In the genomic region with DNA sequence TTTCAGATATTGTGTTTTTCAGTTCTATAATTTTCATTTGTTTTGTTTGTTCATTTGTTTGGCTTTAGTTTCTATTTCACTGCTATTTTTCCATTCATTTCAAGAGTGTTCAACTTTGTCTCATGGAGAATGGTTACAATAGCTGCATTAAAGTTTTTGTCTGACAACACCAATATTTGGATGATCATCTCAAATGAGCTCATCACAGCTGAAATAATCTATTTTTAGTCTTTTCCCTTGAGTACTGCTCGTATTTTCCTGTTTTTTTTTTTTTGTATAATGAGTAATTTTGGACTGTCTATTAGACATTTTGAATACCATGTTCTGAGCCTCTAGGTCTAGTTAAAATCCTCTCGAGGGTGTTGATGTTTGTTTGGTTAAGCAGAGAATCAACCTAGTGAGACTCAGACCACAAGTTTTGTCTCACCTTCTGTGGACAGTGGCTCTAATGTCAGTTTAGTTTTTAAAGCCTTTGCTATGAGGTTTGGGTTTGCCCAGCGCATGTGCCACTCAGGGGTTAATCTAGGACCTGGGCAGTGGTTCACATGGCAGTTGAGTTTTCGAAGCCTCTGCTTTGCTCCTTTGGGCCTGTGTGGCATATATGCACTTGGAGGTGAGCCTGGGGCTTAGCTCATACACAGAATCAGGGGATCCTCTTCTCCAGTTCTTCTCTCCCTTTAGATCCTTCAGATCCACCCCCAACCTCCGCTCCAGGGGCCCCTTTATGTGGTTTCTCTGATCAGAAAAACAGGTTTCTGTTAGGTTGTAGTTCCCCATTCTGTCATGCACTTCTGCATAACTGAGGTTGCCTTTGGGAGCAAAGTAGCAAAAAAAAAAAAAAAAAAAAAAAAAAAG, we compare ENCODE assay signal across 1 cellular context.
TF ChIP-seq lines count a peak whose summit lies in the region.

No MANE protein-coding gene starts in this region.

TF ChIP-seq in GM12878, 131 proteins besides CTCF, POLR2A, EP300 and RAD21 (continued from another document and continues in another):
- TF ChIP-seq, protein P1, sequence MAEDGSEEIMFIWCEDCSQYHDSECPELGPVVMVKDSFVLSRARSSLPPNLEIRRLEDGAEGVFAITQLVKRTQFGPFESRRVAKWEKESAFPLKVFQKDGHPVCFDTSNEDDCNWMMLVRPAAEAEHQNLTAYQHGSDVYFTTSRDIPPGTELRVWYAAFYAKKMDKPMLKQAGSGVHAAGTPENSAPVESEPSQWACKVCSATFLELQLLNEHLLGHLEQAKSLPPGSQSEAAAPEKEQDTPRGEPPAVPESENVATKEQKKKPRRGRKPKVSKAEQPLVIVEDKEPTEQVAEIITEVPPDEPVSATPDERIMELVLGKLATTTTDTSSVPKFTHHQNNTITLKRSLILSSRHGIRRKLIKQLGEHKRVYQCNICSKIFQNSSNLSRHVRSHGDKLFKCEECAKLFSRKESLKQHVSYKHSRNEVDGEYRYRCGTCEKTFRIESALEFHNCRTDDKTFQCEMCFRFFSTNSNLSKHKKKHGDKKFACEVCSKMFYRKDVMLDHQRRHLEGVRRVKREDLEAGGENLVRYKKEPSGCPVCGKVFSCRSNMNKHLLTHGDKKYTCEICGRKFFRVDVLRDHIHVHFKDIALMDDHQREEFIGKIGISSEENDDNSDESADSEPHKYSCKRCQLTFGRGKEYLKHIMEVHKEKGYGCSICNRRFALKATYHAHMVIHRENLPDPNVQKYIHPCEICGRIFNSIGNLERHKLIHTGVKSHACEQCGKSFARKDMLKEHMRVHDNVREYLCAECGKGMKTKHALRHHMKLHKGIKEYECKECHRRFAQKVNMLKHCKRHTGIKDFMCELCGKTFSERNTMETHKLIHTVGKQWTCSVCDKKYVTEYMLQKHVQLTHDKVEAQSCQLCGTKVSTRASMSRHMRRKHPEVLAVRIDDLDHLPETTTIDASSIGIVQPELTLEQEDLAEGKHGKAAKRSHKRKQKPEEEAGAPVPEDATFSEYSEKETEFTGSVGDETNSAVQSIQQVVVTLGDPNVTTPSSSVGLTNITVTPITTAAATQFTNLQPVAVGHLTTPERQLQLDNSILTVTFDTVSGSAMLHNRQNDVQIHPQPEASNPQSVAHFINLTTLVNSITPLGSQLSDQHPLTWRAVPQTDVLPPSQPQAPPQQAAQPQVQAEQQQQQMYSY (CRISPR knock-in tag; IDR thresholded peaks at IDR 0.05) = no peak
- TF ChIP-seq BHLHE40 (IDR thresholded peaks at IDR 0.05; ENCODE audit: borderline replicate concordance in 1 of 2, low read depth in 2 of 2, low read length in 1 of 2) (peak; percentile 33 to 71; a peak in 2 of 4 replicates), BACH1 (IDR thresholded peaks at IDR 0.05; ENCODE audit: borderline replicate concordance) (no peak), ZNF274 (IDR thresholded peaks at IDR 0.05; ENCODE audit: insufficient read depth, insufficient read length) (no peak), MEF2A (IDR thresholded peaks at IDR 0.05; ENCODE audit: insufficient read depth, low read depth, low read length) (peak; percentile 44; the same call in 1 of the 2 replicates), SMAD1 (IDR thresholded peaks at IDR 0.05; ENCODE audit: low read depth, partially characterized antibody) (no peak), TCF7 (IDR thresholded peaks at IDR 0.05; ENCODE audit: borderline replicate concordance) (peak; percentile 95), CREB1 (IDR thresholded peaks at IDR 0.05; ENCODE audit: low read depth) (no peak), YY1 (IDR thresholded peaks at IDR 0.05; ENCODE audit: low read depth, low read length) (no peak), LARP7 (IDR thresholded peaks at IDR 0.05) (no peak), RFX5 (IDR thresholded peaks at IDR 0.05; ENCODE audit: low read depth, low read length) (no peak), ZNF217 (IDR thresholded peaks at IDR 0.05) (no peak), BMI1 (IDR thresholded peaks at IDR 0.05; ENCODE audit: borderline replicate concordance) (no peak), NBN (IDR thresholded peaks at IDR 0.05) (0 out of 2 replicates have a peak, but pooled peaks have one; percentile 55), TCF3 (IDR thresholded peaks at IDR 0.05; ENCODE audit: borderline replicate concordance, insufficient read depth, low read depth, low read length) (no peak), PAX8 (IDR thresholded peaks at IDR 0.05) (no peak), EGR1 (IDR thresholded peaks at IDR 0.05; ENCODE audit: borderline replicate concordance in 1 of 2, low read depth in 2 of 2, low read length in 2 of 2) (peak in 1 of 2 experiments; percentile 24; a peak in 1 of 3 replicates), BRCA1 (IDR thresholded peaks at IDR 0.05; ENCODE audit: low read depth, low read length) (no peak), RCOR1 (conservative IDR thresholded peaks at IDR 0.05; ENCODE audit: low read depth, low read length) (no peak; the same call in 1 of the 2 replicates), SMARCA5 (IDR thresholded peaks at IDR 0.05) (0 out of 2 replicates have a peak, but pooled peaks have one; percentile 45), CHD1 (IDR thresholded peaks at IDR 0.05; ENCODE audit: low read depth, low read length) (0 out of 2 replicates have a peak, but pooled peaks have one; percentile 36), POU2F2 (IDR thresholded peaks at IDR 0.05; ENCODE audit: borderline replicate concordance, low read depth, low read length) (no peak), STAT1 (conservative IDR thresholded peaks at IDR 0.05) (no peak), ASH2L (IDR thresholded peaks at IDR 0.05; ENCODE audit: borderline replicate concordance, low read depth) (no peak), TARDBP (IDR thresholded peaks at IDR 0.05; ENCODE audit: borderline replicate concordance) (no peak), YBX1 (IDR thresholded peaks at IDR 0.05) (no peak), MTA2 (IDR thresholded peaks at IDR 0.05; ENCODE audit: low read depth) (peak; percentile 67)
- TF ChIP-seq, protein P2, sequence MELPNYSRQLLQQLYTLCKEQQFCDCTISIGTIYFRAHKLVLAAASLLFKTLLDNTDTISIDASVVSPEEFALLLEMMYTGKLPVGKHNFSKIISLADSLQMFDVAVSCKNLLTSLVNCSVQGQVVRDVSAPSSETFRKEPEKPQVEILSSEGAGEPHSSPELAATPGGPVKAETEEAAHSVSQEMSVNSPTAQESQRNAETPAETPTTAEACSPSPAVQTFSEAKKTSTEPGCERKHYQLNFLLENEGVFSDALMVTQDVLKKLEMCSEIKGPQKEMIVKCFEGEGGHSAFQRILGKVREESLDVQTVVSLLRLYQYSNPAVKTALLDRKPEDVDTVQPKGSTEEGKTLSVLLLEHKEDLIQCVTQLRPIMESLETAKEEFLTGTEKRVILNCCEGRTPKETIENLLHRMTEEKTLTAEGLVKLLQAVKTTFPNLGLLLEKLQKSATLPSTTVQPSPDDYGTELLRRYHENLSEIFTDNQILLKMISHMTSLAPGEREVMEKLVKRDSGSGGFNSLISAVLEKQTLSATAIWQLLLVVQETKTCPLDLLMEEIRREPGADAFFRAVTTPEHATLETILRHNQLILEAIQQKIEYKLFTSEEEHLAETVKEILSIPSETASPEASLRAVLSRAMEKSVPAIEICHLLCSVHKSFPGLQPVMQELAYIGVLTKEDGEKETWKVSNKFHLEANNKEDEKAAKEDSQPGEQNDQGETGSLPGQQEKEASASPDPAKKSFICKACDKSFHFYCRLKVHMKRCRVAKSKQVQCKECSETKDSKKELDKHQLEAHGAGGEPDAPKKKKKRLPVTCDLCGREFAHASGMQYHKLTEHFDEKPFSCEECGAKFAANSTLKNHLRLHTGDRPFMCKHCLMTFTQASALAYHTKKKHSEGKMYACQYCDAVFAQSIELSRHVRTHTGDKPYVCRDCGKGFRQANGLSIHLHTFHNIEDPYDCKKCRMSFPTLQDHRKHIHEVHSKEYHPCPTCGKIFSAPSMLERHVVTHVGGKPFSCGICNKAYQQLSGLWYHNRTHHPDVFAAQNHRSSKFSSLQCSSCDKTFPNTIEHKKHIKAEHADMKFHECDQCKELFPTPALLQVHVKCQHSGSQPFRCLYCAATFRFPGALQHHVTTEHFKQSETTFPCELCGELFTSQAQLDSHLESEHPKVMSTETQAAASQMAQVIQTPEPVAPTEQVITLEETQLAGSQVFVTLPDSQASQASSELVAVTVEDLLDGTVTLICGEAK (IDR thresholded peaks at IDR 0.05; ENCODE audit: borderline replicate concordance) = peak; percentile 62; the same call in 1 of the 2 replicates
- TF ChIP-seq, protein P3, sequence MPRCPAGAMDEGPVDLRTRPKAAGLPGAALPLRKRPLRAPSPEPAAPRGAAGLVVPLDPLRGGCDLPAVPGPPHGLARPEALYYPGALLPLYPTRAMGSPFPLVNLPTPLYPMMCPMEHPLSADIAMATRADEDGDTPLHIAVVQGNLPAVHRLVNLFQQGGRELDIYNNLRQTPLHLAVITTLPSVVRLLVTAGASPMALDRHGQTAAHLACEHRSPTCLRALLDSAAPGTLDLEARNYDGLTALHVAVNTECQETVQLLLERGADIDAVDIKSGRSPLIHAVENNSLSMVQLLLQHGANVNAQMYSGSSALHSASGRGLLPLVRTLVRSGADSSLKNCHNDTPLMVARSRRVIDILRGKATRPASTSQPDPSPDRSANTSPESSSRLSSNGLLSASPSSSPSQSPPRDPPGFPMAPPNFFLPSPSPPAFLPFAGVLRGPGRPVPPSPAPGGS (IDR thresholded peaks at IDR 0.05; ENCODE audit: borderline replicate concordance, insufficient read depth, low read depth, low read length, poor library complexity, severe bottlenecking) = no peak
- TF ChIP-seq, protein P4, sequence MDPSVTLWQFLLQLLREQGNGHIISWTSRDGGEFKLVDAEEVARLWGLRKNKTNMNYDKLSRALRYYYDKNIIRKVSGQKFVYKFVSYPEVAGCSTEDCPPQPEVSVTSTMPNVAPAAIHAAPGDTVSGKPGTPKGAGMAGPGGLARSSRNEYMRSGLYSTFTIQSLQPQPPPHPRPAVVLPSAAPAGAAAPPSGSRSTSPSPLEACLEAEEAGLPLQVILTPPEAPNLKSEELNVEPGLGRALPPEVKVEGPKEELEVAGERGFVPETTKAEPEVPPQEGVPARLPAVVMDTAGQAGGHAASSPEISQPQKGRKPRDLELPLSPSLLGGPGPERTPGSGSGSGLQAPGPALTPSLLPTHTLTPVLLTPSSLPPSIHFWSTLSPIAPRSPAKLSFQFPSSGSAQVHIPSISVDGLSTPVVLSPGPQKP (IDR thresholded peaks at IDR 0.05; ENCODE audit: low read depth, low read length) = no peak
- TF ChIP-seq, protein P5, sequence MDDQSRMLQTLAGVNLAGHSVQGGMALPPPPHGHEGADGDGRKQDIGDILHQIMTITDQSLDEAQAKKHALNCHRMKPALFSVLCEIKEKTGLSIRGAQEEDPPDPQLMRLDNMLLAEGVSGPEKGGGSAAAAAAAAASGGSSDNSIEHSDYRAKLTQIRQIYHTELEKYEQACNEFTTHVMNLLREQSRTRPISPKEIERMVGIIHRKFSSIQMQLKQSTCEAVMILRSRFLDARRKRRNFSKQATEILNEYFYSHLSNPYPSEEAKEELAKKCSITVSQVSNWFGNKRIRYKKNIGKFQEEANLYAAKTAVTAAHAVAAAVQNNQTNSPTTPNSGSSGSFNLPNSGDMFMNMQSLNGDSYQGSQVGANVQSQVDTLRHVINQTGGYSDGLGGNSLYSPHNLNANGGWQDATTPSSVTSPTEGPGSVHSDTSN (IDR thresholded peaks at IDR 0.05; ENCODE audit: insufficient replicate concordance, low read depth, low read length) = no peak
- TF ChIP-seq, protein P6, sequence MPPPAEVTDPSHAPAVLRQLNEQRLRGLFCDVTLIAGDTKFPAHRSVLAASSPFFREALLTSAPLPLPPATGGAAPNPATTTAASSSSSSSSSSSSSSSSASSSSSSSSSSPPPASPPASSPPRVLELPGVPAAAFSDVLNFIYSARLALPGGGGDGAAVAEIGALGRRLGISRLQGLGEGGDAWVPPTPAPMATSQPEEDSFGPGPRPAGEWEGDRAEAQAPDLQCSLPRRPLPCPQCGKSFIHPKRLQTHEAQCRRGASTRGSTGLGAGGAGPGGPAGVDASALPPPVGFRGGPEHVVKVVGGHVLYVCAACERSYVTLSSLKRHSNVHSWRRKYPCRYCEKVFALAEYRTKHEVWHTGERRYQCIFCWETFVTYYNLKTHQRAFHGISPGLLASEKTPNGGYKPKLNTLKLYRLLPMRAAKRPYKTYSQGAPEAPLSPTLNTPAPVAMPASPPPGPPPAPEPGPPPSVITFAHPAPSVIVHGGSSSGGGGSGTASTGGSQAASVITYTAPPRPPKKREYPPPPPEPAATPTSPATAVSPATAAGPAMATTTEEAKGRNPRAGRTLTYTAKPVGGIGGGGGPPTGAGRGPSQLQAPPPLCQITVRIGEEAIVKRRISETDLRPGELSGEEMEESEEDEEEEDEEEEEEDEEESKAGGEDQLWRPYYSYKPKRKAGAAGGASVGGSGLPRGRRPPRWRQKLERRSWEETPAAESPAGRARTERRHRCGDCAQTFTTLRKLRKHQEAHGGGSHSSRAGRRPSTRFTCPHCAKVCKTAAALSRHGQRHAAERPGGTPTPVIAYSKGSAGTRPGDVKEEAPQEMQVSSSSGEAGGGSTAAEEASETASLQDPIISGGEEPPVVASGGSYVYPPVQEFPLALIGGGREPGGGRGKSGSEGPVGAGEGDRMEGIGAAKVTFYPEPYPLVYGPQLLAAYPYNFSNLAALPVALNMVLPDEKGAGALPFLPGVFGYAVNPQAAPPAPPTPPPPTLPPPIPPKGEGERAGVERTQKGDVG (CRISPR knock-in tag; IDR thresholded peaks at IDR 0.05) = no peak
- TF ChIP-seq, protein P7, sequence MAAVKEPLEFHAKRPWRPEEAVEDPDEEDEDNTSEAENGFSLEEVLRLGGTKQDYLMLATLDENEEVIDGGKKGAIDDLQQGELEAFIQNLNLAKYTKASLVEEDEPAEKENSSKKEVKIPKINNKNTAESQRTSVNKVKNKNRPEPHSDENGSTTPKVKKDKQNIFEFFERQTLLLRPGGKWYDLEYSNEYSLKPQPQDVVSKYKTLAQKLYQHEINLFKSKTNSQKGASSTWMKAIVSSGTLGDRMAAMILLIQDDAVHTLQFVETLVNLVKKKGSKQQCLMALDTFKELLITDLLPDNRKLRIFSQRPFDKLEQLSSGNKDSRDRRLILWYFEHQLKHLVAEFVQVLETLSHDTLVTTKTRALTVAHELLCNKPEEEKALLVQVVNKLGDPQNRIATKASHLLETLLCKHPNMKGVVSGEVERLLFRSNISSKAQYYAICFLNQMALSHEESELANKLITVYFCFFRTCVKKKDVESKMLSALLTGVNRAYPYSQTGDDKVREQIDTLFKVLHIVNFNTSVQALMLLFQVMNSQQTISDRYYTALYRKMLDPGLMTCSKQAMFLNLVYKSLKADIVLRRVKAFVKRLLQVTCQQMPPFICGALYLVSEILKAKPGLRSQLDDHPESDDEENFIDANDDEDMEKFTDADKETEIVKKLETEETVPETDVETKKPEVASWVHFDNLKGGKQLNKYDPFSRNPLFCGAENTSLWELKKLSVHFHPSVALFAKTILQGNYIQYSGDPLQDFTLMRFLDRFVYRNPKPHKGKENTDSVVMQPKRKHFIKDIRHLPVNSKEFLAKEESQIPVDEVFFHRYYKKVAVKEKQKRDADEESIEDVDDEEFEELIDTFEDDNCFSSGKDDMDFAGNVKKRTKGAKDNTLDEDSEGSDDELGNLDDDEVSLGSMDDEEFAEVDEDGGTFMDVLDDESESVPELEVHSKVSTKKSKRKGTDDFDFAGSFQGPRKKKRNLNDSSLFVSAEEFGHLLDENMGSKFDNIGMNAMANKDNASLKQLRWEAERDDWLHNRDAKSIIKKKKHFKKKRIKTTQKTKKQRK (IDR thresholded peaks at IDR 0.05; ENCODE audit: low read depth, low read length) = no peak
- TF ChIP-seq, protein P8, sequence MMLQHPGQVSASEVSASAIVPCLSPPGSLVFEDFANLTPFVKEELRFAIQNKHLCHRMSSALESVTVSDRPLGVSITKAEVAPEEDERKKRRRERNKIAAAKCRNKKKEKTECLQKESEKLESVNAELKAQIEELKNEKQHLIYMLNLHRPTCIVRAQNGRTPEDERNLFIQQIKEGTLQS (IDR thresholded peaks at IDR 0.05; ENCODE audit: borderline replicate concordance, extremely low read depth, low read depth, low read length) = no peak
